8 cellular contexts compared by ENCODE assay signal in the genomic region with DNA sequence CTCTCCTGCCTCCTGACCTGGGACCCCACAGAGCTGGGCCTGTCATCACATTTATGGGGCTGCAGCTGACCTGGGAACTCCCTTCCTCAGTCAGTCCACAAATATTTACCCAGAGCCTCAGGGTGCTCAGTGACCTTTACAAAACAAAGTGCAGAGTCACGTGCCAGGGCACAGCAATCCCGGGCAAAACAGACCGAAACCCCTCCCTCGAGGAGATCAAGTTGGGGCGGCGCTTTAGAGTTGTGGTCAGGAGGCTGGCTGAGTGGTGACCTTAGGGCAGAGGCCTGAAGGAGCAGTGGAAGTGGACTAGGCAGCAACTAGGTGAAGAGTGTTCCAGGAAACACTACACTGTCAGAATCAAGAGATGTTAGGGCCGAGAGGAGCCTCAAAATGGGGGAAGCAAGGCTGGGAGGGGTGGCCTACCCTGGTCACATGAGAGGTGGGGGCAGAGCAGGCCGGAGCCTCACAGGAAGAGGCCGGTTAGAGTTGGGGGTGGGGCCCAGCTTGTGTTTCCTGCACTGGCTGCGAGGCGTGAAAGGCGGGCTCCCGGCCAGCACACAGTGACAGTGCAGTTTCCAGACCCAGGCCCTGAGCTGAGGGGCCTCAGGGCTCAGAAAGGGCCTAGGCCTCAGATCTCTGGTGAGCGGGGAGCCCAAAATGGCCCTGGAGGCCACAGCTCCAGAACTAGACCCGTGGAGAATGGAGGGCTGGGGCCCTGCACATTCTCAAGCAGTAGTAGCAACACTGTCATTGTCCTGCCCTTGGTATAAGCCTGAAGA. TPM values are rescaled to one million over a fixed set of nuclear protein-coding genes. Genes with fewer than 3 reads are reported as not detected.
DNase-seq lines count a peak whose midpoint lies in the region; ATAC-seq and TF ChIP-seq lines count a peak whose summit lies in the region.

No MANE protein-coding gene starts in this region.

- no peak for TF ChIP-seq CTCF in GM23338 (conservative IDR thresholded peaks at IDR 0.05; ENCODE audit: low read depth in 2 of 2)
- no peak for TF ChIP-seq CTCF in foreskin fibroblast (IDR thresholded peaks at IDR 0.05; ENCODE audit: low read depth, low read length)
- TF ChIP-seq CTCF in neural progenitor cell (IDR thresholded peaks at IDR 0.05) = no peak

- peak; percentile 99 for DNase-seq in EH (ENCODE audit: low read depth)
- peak; percentile 95 for DNase-seq in GM23338 (ENCODE audit: low spot score)
- peak; percentile 93 for DNase-seq in LoVo (ENCODE audit: low spot score)
- peak; percentile 87 for DNase-seq in activated gamma-delta T cell treated with Interleukin-2 at 50 U/mL for 16 hours
- DNase-seq in foreskin fibroblast = peak; percentile 98 to 99
- peak; percentile 84 for DNase-seq in neural progenitor cell (ENCODE audit: low spot score)

- H3K9me2 ChIP-seq in GM23338 (ENCODE audit: insufficient read depth) = no peaks in the 10 kb centered on the region

- H3K4me1 Mint-ChIP-seq in GM23338 = peaks cover 69% of the 10 kb centered on the region
- peaks cover 80% of the 10 kb centered on the region for H3K4me1 Mint-ChIP-seq in neural progenitor cell

- H3K4me3 ChIP-seq in GM23338 (peak overlapping the region; percentile 20; the same call in 1 of the 2 replicates), foreskin fibroblast (ENCODE audit: low read depth in 1 of 2, low read length in 2 of 2) (peak overlapping the region; percentile 21 to 52), neural progenitor cell (no peak overlapping the region), subcutaneous abdominal adipose tissue (ENCODE audit: low read depth in 1 of 5, low read length in 5 of 5) (peak overlapping the region; percentile 35 to 87 (median 70))

- H3K4me2 ChIP-seq in GM23338 = peak overlapping the region; percentile 59
- peak overlapping the region; percentile 66 for H3K4me2 ChIP-seq in neural progenitor cell

- H3K79me2 ChIP-seq in GM23338 (replicated peaks; ENCODE audit: insufficient read depth) (peaks cover 9% of the 10 kb centered on the region), neural progenitor cell (ENCODE audit: low read depth) (peaks cover 74% of the 10 kb centered on the region)

- H3K27me3 Mint-ChIP-seq in GM23338 (ENCODE audit: insufficient read depth, low read depth, poor library complexity) (peaks cover 40% of the 10 kb centered on the region), neural progenitor cell (ENCODE audit: insufficient read depth, low read depth) (peaks cover 17% of the 10 kb centered on the region)

- H3K27ac ChIP-seq in GM23338 (ENCODE audit: low read depth) (peak overlapping the region; percentile 93), neural progenitor cell (peak overlapping the region; percentile 88), subcutaneous abdominal adipose tissue (ENCODE audit: low read depth, low read length) (peak overlapping the region; percentile 100)

- H3K36me3 Mint-ChIP-seq in GM23338 (ENCODE audit: low read depth) = no peaks in the 10 kb centered on the region
- no peaks in the 10 kb centered on the region for H3K36me3 Mint-ChIP-seq in neural progenitor cell

- ATAC-seq in GM23338 = peak; percentile 44

- H2AFZ ChIP-seq in GM23338 (peak overlapping the region; percentile 1; the same call in 1 of the 2 replicates), neural progenitor cell (replicated peaks) (peak overlapping the region; percentile 44)

- H3K27ac Mint-ChIP-seq in GM23338 (peak overlapping the region; percentile 100), neural progenitor cell (peak overlapping the region; percentile 99)

- H3K27me3 ChIP-seq in GM23338 (ENCODE audit: insufficient read depth) = no peaks in the 10 kb centered on the region
- H3K27me3 ChIP-seq in neural progenitor cell = no peaks in the 10 kb centered on the region
- no peaks in the 10 kb centered on the region for H3K27me3 ChIP-seq in subcutaneous abdominal adipose tissue (ENCODE audit: control insufficient read depth in 5 of 5, insufficient read depth in 4 of 5, low read length in 5 of 5)

- H3F3A ChIP-seq in GM23338 (replicated peaks; ENCODE audit: low read depth) (peaks cover 38% of the 10 kb centered on the region), neural progenitor cell (ENCODE audit: low read depth) (peaks cover 42% of the 10 kb centered on the region)

- no peaks in the 10 kb centered on the region for H4K20me1 ChIP-seq in GM23338 (replicated peaks; ENCODE audit: insufficient read depth)
- H4K20me1 ChIP-seq in neural progenitor cell (ENCODE audit: low read depth) = no peaks in the 10 kb centered on the region

- H3K4me3 Mint-ChIP-seq in GM23338 = peak overlapping the region; percentile 58
- peak overlapping the region; percentile 80 for H3K4me3 Mint-ChIP-seq in neural progenitor cell

- H3K36me3 ChIP-seq in GM23338 (ENCODE audit: insufficient read depth) (no peaks in the 10 kb centered on the region), neural progenitor cell (no peaks in the 10 kb centered on the region), subcutaneous abdominal adipose tissue (ENCODE audit: control insufficient read depth in 5 of 5, insufficient read depth in 5 of 5, low read length in 5 of 5) (peaks cover 0 to 7% (median 4%) of the 10 kb centered on the region in 5 donors)

- H3K9me3 Mint-ChIP-seq in GM23338 (no peaks in the 10 kb centered on the region; the same call in 2 of the 3 replicates), neural progenitor cell (no peaks in the 10 kb centered on the region)

- peak overlapping the region; percentile 27 for H3K9ac ChIP-seq in neural progenitor cell
- peak overlapping the region; percentile 98 to 100 (median 100) for H3K9ac ChIP-seq in subcutaneous abdominal adipose tissue (ENCODE audit: low read length in 5 of 5)

- H3K9me3 ChIP-seq in neural progenitor cell (ENCODE audit: low read depth) (no peaks in the 10 kb centered on the region), subcutaneous abdominal adipose tissue (ENCODE audit: control insufficient read depth in 5 of 5, low read length in 5 of 5) (no peaks in the 10 kb centered on the region)

- peak; percentile 54 for TF ChIP-seq POLR2A in Raji (IDR thresholded peaks at IDR 0.05; ENCODE audit: insufficient read depth, low read depth, low read length)

- H3K4me1 ChIP-seq in GM23338 (ENCODE audit: insufficient read depth) (peaks cover 66% of the 10 kb centered on the region), neural progenitor cell (peaks cover 47% of the 10 kb centered on the region), subcutaneous abdominal adipose tissue (ENCODE audit: control insufficient read depth in 5 of 5, insufficient read depth in 5 of 5, low read length in 5 of 5) (peaks cover 17 to 68% (median 65%) of the 10 kb centered on the region in 5 donors)

RNA-seq across cellular contexts. Expression of a gene that starts 3.7 kb away (rescaled TPM):
- 6.3 and 7.2 TPM in 2 replicates for total RNA-seq in GM23338 (2014; rRNA removed; shearing (Covaris generic))
- 3.6 and 5.3 TPM in 2 replicates for polyA plus RNA-seq in GM23338 (2016; fragmentation: Nextera tagmentation; extraction: Ambion mirVana)
- 2.8 and 4.0 TPM in 2 replicates for total RNA-seq in neural progenitor cell (ENCODE audit: low replicate concordance)

RNA-seq across cellular contexts. Expression of a gene that starts 32.4 kb away (rescaled TPM):
- total RNA-seq in GM23338 (2014; rRNA removed; shearing (Covaris generic)) = 35.4 and 41.4 TPM in 2 replicates
- polyA plus RNA-seq in GM23338 (2016; fragmentation: Nextera tagmentation; extraction: Ambion mirVana) = 6.2 and 7.0 TPM in 2 replicates
- 5.8 and 28.3 TPM in 2 replicates for total RNA-seq in neural progenitor cell (ENCODE audit: low replicate concordance)

RNA-seq across cellular contexts. Expression of a gene that starts 36.4 kb away (rescaled TPM):
- 0.10 and 0.35 TPM in 2 replicates for total RNA-seq in GM23338 (2014; rRNA removed; shearing (Covaris generic))
- 0.74 and 0.89 TPM in 2 replicates for polyA plus RNA-seq in GM23338 (2016; fragmentation: Nextera tagmentation; extraction: Ambion mirVana)
- total RNA-seq in neural progenitor cell (ENCODE audit: low replicate concordance) = 0.47 and 1.2 TPM in 2 replicates
